In the genomic region with DNA sequence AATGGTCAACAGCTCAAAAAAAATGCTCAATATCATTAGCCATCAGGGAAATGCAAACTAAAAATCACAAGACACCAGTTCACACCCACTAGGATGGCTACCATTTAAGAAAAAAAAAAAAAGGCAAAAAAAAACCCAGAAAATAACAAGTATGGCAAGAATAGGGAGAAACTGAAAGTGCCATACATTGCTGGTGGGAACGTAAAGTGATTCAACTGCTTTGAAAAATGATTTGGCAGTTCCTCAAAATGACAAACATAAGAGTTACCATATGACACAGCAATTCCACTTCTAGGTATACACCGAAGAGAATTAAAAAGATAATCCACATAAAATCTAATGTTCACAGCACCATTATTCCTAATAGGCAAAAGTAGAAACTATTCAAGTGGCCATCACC, we compare ENCODE assay signal across 1 cellular context.
TF ChIP-seq lines count a peak whose summit lies in the region.

No MANE protein-coding gene starts in this region.

TF ChIP-seq in HepG2, 621 proteins besides CTCF, POLR2A, EP300 and RAD21 (continued from another document):
- TF ChIP-seq, protein P1, sequence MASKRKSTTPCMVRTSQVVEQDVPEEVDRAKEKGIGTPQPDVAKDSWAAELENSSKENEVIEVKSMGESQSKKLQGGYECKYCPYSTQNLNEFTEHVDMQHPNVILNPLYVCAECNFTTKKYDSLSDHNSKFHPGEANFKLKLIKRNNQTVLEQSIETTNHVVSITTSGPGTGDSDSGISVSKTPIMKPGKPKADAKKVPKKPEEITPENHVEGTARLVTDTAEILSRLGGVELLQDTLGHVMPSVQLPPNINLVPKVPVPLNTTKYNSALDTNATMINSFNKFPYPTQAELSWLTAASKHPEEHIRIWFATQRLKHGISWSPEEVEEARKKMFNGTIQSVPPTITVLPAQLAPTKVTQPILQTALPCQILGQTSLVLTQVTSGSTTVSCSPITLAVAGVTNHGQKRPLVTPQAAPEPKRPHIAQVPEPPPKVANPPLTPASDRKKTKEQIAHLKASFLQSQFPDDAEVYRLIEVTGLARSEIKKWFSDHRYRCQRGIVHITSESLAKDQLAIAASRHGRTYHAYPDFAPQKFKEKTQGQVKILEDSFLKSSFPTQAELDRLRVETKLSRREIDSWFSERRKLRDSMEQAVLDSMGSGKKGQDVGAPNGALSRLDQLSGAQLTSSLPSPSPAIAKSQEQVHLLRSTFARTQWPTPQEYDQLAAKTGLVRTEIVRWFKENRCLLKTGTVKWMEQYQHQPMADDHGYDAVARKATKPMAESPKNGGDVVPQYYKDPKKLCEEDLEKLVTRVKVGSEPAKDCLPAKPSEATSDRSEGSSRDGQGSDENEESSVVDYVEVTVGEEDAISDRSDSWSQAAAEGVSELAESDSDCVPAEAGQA (IDR thresholded peaks at IDR 0.05; ENCODE audit: low read depth): no peak
- TF ChIP-seq, protein P1 (CRISPR knock-in tag; IDR thresholded peaks at IDR 0.05; ENCODE audit: borderline replicate concordance): no peak
- TF ChIP-seq RFX3 (CRISPR knock-in tag; IDR thresholded peaks at IDR 0.05): no peak
